Comparison of ENCODE assay signal across 32 cellular contexts in genomic region chr5:71790433-71790832, GRCh38.
"Had no signal": no experiment of that assay in that cellular context is flagged by ENCODE, and none has a peak within 500 bp of the region (broad histone marks: within the 10 kb centered on the region; RNA-seq: fewer than 3 reads in every experiment).

No MANE protein-coding gene starts in this region.

- ATAC-seq: activated T-cell treated with anti-CD3 and anti-CD28 coated beads, Interleukin-2, amount 50 U/mL, for 72 hours; esophagus mucosa; left colon; psoas muscle; stimulated activated memory B cell treated with anti-CD40 and anti-IgM and Interleukin-4, amounts not matched to agents 10 μg/mL and 1 μg/mL and 100 μg/mL, for 72 hours; stimulated activated naive CD8-positive, alpha-beta T cell treated with anti-CD3 and anti-CD28 coated beads, Interleukin-15, amount 100 ng/mL, for 72 hours had no signal

- H3K27me3 ChIP-seq: sigmoid colon, upper lobe of left lung, vagina had no signal

- H3K27ac Mint-ChIP-seq: activated naive CD8-positive, alpha-beta T cell; activated T-cell treated with anti-CD3 and anti-CD28 coated beads, Interleukin-2, amount 50 U/mL, for 72 hours; dendritic cell treated with granulocyte-macrophage colony-stimulating factor and Interleukin-4, amounts not matched to agents 40 ng/mL and 50 ng/mL, for 4 days; endodermal cell; mesothelial cell of epicardium; naive B cell; nephron progenitor cell; stimulated activated memory B cell treated with anti-CD40 and anti-IgM and Interleukin-4, amounts not matched to agents 10 μg/mL and 1 μg/mL and 100 μg/mL, for 72 hours; stimulated activated naive CD8-positive, alpha-beta T cell treated with anti-CD3 and anti-CD28 coated beads, Interleukin-15, amount 100 ng/mL, for 72 hours had no signal

- DNase-seq: activated CD4-positive, alpha-beta T cell treated with anti-CD3 and anti-CD28 coated beads for 4 hours; activated CD4-positive, alpha-beta T cell treated with anti-CD3 and anti-CD28 coated beads, Interleukin-2, amount 50 U/mL, for 4 hours; activated effector memory CD4-positive, alpha-beta T cell treated with Interleukin-2 at 50 U/mL for 16 hours; activated naive CD4-positive, alpha-beta T cell treated with Interleukin-2 at 50 U/mL for 16 hours; activated T-cell treated with anti-CD3 and anti-CD28 coated beads for 4 hours; activated T-cell treated with anti-CD3 and anti-CD28 coated beads, Interleukin-2, amount 50 U/mL, for 72 hours; anterior cingulate cortex; endodermal cell; foreskin fibroblast; head of caudate nucleus; hippocampal formation; kidney; left colon; naive B cell; nephron progenitor cell; occipital lobe; psoas muscle; sigmoid colon; stimulated activated CD4-positive, alpha-beta T cell treated with anti-CD3 and anti-CD28 coated beads, Interleukin-1b, Interleukin-23, amount 100 ng/mL, for 48 hours; stimulated activated CD4-positive, alpha-beta T cell treated with anti-CD3 and anti-CD28 coated beads, Interleukin-4, amount 100 ng/mL, for 4 hours; stimulated activated CD8-positive, alpha-beta memory T cell treated with anti-CD3 and anti-CD28 coated beads, Interleukin-4, amount 100 ng/mL, for 48 hours; stimulated activated naive CD8-positive, alpha-beta T cell treated with anti-CD3 and anti-CD28 coated beads, Interleukin-15, amount 100 ng/mL, for 72 hours; substantia nigra; upper lobe of left lung had no signal

- H3K4me1 Mint-ChIP-seq: central memory CD8-positive, alpha-beta T cell; mesothelial cell of epicardium; naive B cell; stimulated activated memory B cell treated with anti-CD40 and anti-IgM and Interleukin-4, amounts not matched to agents 10 μg/mL and 1 μg/mL and 100 μg/mL, for 72 hours; stimulated activated naive CD8-positive, alpha-beta T cell treated with anti-CD3 and anti-CD28 coated beads, Interleukin-15, amount 100 ng/mL, for 72 hours had no signal

- H3K4me3 ChIP-seq: psoas muscle, sigmoid colon, upper lobe of left lung, vagina had no signal

- H3K4me1 ChIP-seq: parathyroid adenoma, psoas muscle, sigmoid colon, upper lobe of left lung, vagina had no signal

- H3K9me3 ChIP-seq: sigmoid colon, vagina had no signal

- H3K4me3 Mint-ChIP-seq: activated naive CD8-positive, alpha-beta T cell; activated T-cell treated with anti-CD3 and anti-CD28 coated beads, Interleukin-2, amount 50 U/mL, for 72 hours; central memory CD8-positive, alpha-beta T cell; dendritic cell treated with granulocyte-macrophage colony-stimulating factor and Interleukin-4, amounts not matched to agents 40 ng/mL and 50 ng/mL, for 4 days; endodermal cell; mesothelial cell of epicardium; naive B cell; nephron progenitor cell; stimulated activated memory B cell treated with anti-CD40 and anti-IgM and Interleukin-4, amounts not matched to agents 10 μg/mL and 1 μg/mL and 100 μg/mL, for 72 hours; stimulated activated naive CD8-positive, alpha-beta T cell treated with anti-CD3 and anti-CD28 coated beads, Interleukin-15, amount 100 ng/mL, for 72 hours had no signal

- H3K36me3 ChIP-seq: sigmoid colon, upper lobe of left lung, vagina had no signal
